19 cellular contexts compared by ENCODE assay signal in the genomic region with DNA sequence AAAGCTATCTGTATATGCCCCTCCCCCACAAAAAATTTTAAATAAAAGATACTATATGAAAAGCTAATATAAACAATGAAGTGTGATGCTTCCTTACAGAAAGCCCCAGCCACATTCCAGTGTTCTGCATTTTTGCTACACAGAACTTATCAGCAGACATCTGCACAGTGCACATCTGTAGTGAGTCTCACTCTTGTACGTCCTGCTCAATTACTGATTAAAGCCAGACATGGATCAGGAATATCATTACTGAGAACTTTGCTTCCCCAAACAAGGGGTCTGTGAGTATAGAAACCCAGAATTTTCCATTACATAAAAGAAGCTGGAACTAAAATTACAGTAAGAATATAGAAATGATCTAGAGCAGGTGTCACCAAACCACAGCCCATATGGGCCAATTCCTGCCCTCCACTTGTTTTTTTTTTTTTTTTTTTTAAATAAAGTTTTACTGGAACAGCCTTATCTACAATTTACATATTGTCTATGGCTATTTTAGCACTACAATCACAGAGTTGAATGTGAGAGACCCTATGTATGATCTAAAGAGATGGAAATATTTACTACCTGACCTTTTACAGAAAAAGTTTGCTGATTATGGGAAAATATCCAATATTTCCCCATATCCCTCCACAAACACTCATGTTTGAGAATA.
"Had no signal": no experiment of that assay in that cellular context is flagged by ENCODE, and none has a peak within 500 bp of the region (broad histone marks: within the 10 kb centered on the region; RNA-seq: fewer than 3 reads in every experiment).

No MANE protein-coding gene starts in this region.

- H3K9me3 ChIP-seq: colonic mucosa, esophagus squamous epithelium, psoas muscle, stomach, thoracic aorta, transverse colon had no signal

- ATAC-seq: foreskin keratinocyte; left colon; left ventricle myocardium superior; naive thymus-derived CD4-positive, alpha-beta T cell; psoas muscle; sciatic nerve had no signal

- H3K4me3 ChIP-seq: colonic mucosa, esophagus squamous epithelium, psoas muscle, stomach, thoracic aorta, transverse colon had no signal

- H3K27me3 ChIP-seq: colonic mucosa, esophagus squamous epithelium, foreskin keratinocyte, stomach, transverse colon had no signal

- H3K27ac ChIP-seq: colonic mucosa, esophagus squamous epithelium, foreskin keratinocyte, psoas muscle, stomach, thoracic aorta, transverse colon had no signal

- DNase-seq: colonic mucosa; dermis blood vessel endothelial cell; esophagus squamous epithelium; foreskin keratinocyte; head of caudate nucleus; hippocampal formation; left colon; left ventricle myocardium superior; naive thymus-derived CD4-positive, alpha-beta T cell; nephron progenitor cell; psoas muscle; retina; stimulated activated CD4-positive, alpha-beta T cell treated with anti-CD3 and anti-CD28 coated beads, Interleukin-2, amount 100 ng/mL, for 24 hours; stimulated activated naive CD4-positive, alpha-beta T cell; stomach; substantia nigra; transverse colon had no signal

- H3K4me1 ChIP-seq: colonic mucosa, esophagus squamous epithelium, psoas muscle, stomach, transverse colon had no signal
